In genomic region chr2:218908721-218909619, GRCh38 we compare ENCODE assay signal across 8 cellular contexts. TPM values are rescaled to one million over a fixed set of nuclear protein-coding genes. Genes with fewer than 3 reads are reported as not detected.
DNase-seq lines count a peak whose midpoint lies in the region; ATAC-seq lines count a peak whose summit lies in the region.

No MANE protein-coding gene starts in this region.

- intact Hi-C loops in activated CD4-positive, alpha-beta memory T cell treated with anti-CD3 and anti-CD28 coated beads for 36 hours (cut with micrococcal nuclease) = loop anchor here (1.0 kb wide), 2 partner anchors 13 to 50 kb away; partner anchors contain the start of gene CDK5R2

- H3K4me3 Mint-ChIP-seq in activated CD4-positive, alpha-beta memory T cell treated with anti-CD3 and anti-CD28 coated beads for 36 hours = peak overlapping the region; percentile 85

- no peaks in the 10 kb centered on the region for H3K9me3 Mint-ChIP-seq in activated CD4-positive, alpha-beta memory T cell treated with anti-CD3 and anti-CD28 coated beads for 36 hours

- CTCF ChIA-PET in activated CD4-positive, alpha-beta memory T cell treated with anti-CD3 and anti-CD28 coated beads for 36 hours (lab: Charles Lee) = interaction anchor here (0.6 to 7.2 kb wide), 9 partner anchors 11 to 71 kb away, joined by 3 to 75 read pairs (median 5); partner anchors contain the start of gene WNT10A

- H3K4me1 Mint-ChIP-seq in activated CD4-positive, alpha-beta memory T cell treated with anti-CD3 and anti-CD28 coated beads for 36 hours (ENCODE audit: low read depth) = peaks cover 15% of the 10 kb centered on the region

- DNase-seq in AG20443 (ENCODE audit: low spot score) (peak; percentile 95), NCI-H524 treated with DMSO at 0.1 percent for 48 hours (lab: John Stamatoyannopoulos, UW) (peak; percentile 62), lung microvascular endothelial cell (ENCODE audit: low read depth in 2 of 2) (peak; percentile 45 to 48)
- peak; percentile 96 for DNase-seq in activated CD4-positive, alpha-beta memory T cell treated with anti-CD3 and anti-CD28 coated beads for 36 hours
- peak; percentile 85 for DNase-seq in effector CD4-positive, alpha-beta T cell
- DNase-seq in stimulated activated CD4-positive, alpha-beta T cell treated with anti-CD3 and anti-CD28 coated beads, TNF-alpha, amount 100 ng/mL, for 1 hour (ENCODE audit: low read depth in 3 of 3, low spot score in 1 of 3) = peak; percentile 69 to 82 (median 69)

- POLR2A ChIA-PET in activated CD4-positive, alpha-beta memory T cell treated with anti-CD3 and anti-CD28 coated beads for 36 hours (lab: Charles Lee) = interaction anchor here (0.6 to 1.9 kb wide), 4 partner anchors 12 to 268 kb away, joined by 3 to 11 read pairs (median 4); partner anchors contain the start of gene CNPPD1

- no peaks in the 10 kb centered on the region for H3K36me3 Mint-ChIP-seq in activated CD4-positive, alpha-beta memory T cell treated with anti-CD3 and anti-CD28 coated beads for 36 hours

- H3K27ac Mint-ChIP-seq in activated CD4-positive, alpha-beta memory T cell treated with anti-CD3 and anti-CD28 coated beads for 36 hours = peak overlapping the region; percentile 71

- ATAC-seq in GM19025 (IDR thresholded peaks at IDR 0.05; ENCODE audit: low read depth, unreplicated experiment) (peak; percentile 94), HG03354 (IDR thresholded peaks at IDR 0.05; ENCODE audit: poor library complexity, severe bottlenecking, unreplicated experiment) (peak; percentile 96)

- peaks cover 6% of the 10 kb centered on the region for H3K27me3 Mint-ChIP-seq in activated CD4-positive, alpha-beta memory T cell treated with anti-CD3 and anti-CD28 coated beads for 36 hours

RNA-seq across cellular contexts. Expression of gene WNT10A, which starts 28.3 kb away (rescaled TPM):
- 1 to 10 TPM; 5.0 to 5.2 TPM for total RNA-seq in activated CD4-positive, alpha-beta memory T cell treated with anti-CD3 and anti-CD28 coated beads for 36 hours
- total RNA-seq in lung microvascular endothelial cell = not detected in 2 replicates

RNA-seq across cellular contexts. Expression of gene WNT6, which starts 49.4 kb away (rescaled TPM):
- total RNA-seq in activated CD4-positive, alpha-beta memory T cell treated with anti-CD3 and anti-CD28 coated beads for 36 hours = under 1 TPM; 0.31 to 0.40 TPM
- total RNA-seq in lung microvascular endothelial cell = not detected in 2 replicates

RNA-seq across cellular contexts. Expression of gene CDK5R2, which starts 50.5 kb away (rescaled TPM):
- total RNA-seq in activated CD4-positive, alpha-beta memory T cell treated with anti-CD3 and anti-CD28 coated beads for 36 hours = not detected
- total RNA-seq in lung microvascular endothelial cell = not detected in 2 replicates

Comparison
In these comparisons a context has a peak if more than half of its experiments do, and no peak if none do; other contexts are left out.
1. Peak in every context shown above with its lines: DNase-seq and ATAC-seq.